8 cellular contexts compared by ENCODE assay signal in genomic region chr2:118309201-118310015, GRCh38.
DNase-seq lines count a peak whose midpoint lies in the region; ATAC-seq and TF ChIP-seq lines count a peak whose summit lies in the region.

No MANE protein-coding gene starts in this region.

- H3K4me3 ChIP-seq in GM06990 (replicated peaks; ENCODE audit: low read depth, low read length) (peak overlapping the region; percentile 58), fibroblast of the aortic adventitia (ENCODE audit: low read depth, low read length) (peak overlapping the region; percentile 56), retinal pigment epithelial cell (ENCODE audit: low read length) (peak overlapping the region; percentile 62)

- H3K27me3 ChIP-seq in GM06990 (replicated peaks; ENCODE audit: control insufficient read depth, insufficient read depth, low read length): no peaks in the 10 kb centered on the region

- no peaks in the 10 kb centered on the region for H3K9me3 Mint-ChIP-seq in T-helper 2 cell treated with Interferon-gamma antibody and Interleukin-4, amounts not matched to agents 5 μg/mL and 100 μg/mL, for 36 hours

- H3K4me1 Mint-ChIP-seq in T-helper 2 cell treated with Interferon-gamma antibody and Interleukin-4, amounts not matched to agents 5 μg/mL and 100 μg/mL, for 36 hours (ENCODE audit: low read depth): peaks cover 6% of the 10 kb centered on the region

- H3K36me3 Mint-ChIP-seq in T-helper 2 cell treated with Interferon-gamma antibody and Interleukin-4, amounts not matched to agents 5 μg/mL and 100 μg/mL, for 36 hours (ENCODE audit: low read depth): no peaks in the 10 kb centered on the region

- ATAC-seq in GM19328 (IDR thresholded peaks at IDR 0.05; ENCODE audit: unreplicated experiment): no peak

- peak overlapping the region; percentile 87 for H3K4me3 Mint-ChIP-seq in T-helper 2 cell treated with Interferon-gamma antibody and Interleukin-4, amounts not matched to agents 5 μg/mL and 100 μg/mL, for 36 hours

- TF ChIP-seq CTCF in GM06990 (IDR thresholded peaks at IDR 0.05; ENCODE audit: insufficient read depth, low read length, poor library complexity, severe bottlenecking) (no peak), fibroblast of the aortic adventitia (IDR thresholded peaks at IDR 0.05; ENCODE audit: insufficient read depth, low read length) (no peak), retinal pigment epithelial cell (conservative IDR thresholded peaks at IDR 0.05; ENCODE audit: low read depth, low read length) (no peak)

- peaks cover 29% of the 10 kb centered on the region for H3K27me3 Mint-ChIP-seq in T-helper 2 cell treated with Interferon-gamma antibody and Interleukin-4, amounts not matched to agents 5 μg/mL and 100 μg/mL, for 36 hours (ENCODE audit: low read depth)

- H3K36me3 ChIP-seq in GM06990 (ENCODE audit: control insufficient read depth, insufficient read depth, low read length): no peaks in the 10 kb centered on the region

- DNase-seq in GM06990 (ENCODE audit: extremely low read depth, insufficient read length) (no peak), fibroblast of the aortic adventitia (ENCODE audit: low read depth) (no peak), retinal pigment epithelial cell (ENCODE audit: low read depth) (no peak), middle frontal gyrus (ENCODE audit: extremely low spot score, low spot score) (no peak), NCI-H1092 treated with DMSO at 0.1 percent for 48 hours (lab: John Stamatoyannopoulos, UW) (no peak)
- no peak for DNase-seq in T-helper 2 cell treated with Interferon-gamma antibody and Interleukin-4, amounts not matched to agents 5 μg/mL and 100 μg/mL, for 36 hours (ENCODE audit: low spot score)
- no peak for DNase-seq in stimulated activated CD4-positive, alpha-beta T cell treated with anti-CD3 and anti-CD28 coated beads, Interleukin-4, amount 100 ng/mL, for 4 hours

- peak overlapping the region; percentile 95 for H3K27ac Mint-ChIP-seq in T-helper 2 cell treated with Interferon-gamma antibody and Interleukin-4, amounts not matched to agents 5 μg/mL and 100 μg/mL, for 36 hours
